Comparison of ENCODE assay signal across 8 cellular contexts in the genomic region with DNA sequence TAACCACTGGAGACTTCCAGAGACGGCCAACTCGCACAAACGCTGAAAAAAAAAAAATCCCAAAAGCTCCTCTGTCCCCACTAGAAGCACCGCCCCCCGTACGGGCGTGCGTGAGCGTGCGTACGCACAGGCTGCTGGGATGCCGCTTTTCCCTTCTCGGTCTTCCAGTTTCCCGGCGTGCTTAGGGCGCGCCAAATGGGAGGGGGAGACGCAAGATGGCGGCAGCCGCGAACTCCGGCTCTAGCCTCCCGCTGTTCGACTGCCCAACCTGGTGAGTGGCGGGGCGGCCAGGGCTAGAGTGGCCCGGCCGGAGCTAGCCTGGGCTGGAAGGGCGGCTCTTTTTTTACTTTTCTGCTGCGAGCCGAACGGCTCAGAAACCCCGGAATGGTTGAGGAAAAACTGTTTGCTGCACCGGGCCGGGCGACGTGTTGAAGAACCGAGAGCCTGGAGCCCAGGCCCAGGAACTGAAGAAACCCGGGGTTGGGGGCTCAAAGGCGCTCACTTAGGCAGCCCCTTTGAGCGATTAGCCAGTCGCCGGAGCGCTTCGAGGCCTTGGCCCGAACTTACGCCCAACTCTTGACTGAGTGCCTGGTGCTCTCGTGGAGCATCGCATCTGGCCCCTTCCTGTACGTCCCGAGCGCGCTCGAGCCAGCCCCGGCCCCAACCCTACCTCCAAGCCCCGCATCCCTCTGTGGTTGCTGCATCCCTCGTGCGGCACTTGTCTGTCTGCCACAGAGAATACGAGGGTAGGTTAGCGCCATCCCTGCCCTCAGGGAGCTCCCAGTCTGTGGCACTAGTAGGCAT. TPM values are rescaled to one million over a fixed set of nuclear protein-coding genes. Genes with fewer than 3 reads are reported as not detected.
DNase-seq lines count a peak whose midpoint lies in the region; ATAC-seq and TF ChIP-seq lines count a peak whose summit lies in the region.

A gene (plus strand): TSS at position 162 of the 804 bp plus-strand sequence. CDS start 54 bp downstream, at position 216.

- peak within 1 kb of the TSS; percentile 87 for H3K27ac Mint-ChIP-seq in activated CD4-positive, alpha-beta memory T cell treated with anti-CD3 and anti-CD28 coated beads for 36 hours

- H3K27me3 ChIP-seq in BLaER1 treated with 17β-estradiol and CSF1 and Interleukin-3, amounts not matched to agents 10 nM and 100 nM, result no peaks in the 10 kb centered on the region
- H3K27me3 ChIP-seq in duodenal mucosa (ENCODE audit: control insufficient read depth in 1 of 2, insufficient read depth in 2 of 2, low read length in 2 of 2), result no peaks in the 10 kb centered on the region

- H4K20me1 ChIP-seq in BLaER1 treated with 17β-estradiol and CSF1 and Interleukin-3, amounts not matched to agents 10 nM and 100 nM, result peaks cover 13 to 49% (median 23%) of the 10 kb centered on the region in 11 experiments; a peak in 17 of 22 replicates

- POLR2A ChIA-PET in activated CD4-positive, alpha-beta memory T cell treated with anti-CD3 and anti-CD28 coated beads for 36 hours (lab: Charles Lee), result interaction anchor here (0.6 to 2.3 kb wide), 10 partner anchors 12 to 675 kb away, joined by 3 to 13 read pairs (median 4); a partner anchor contains a TSS

- ATAC-seq in GM19351 (IDR thresholded peaks at IDR 0.05; ENCODE audit: unreplicated experiment) (peak; percentile 87), HG03558 (IDR thresholded peaks at IDR 0.05; ENCODE audit: extremely low read depth, unreplicated experiment) (peak; percentile 71)

- no peaks in the 10 kb centered on the region for H3K9me3 ChIP-seq in BLaER1 treated with 17β-estradiol and CSF1 and Interleukin-3, amounts not matched to agents 10 nM and 100 nM (replicated peaks in 1 of 11)
- no peaks in the 10 kb centered on the region for H3K9me3 ChIP-seq in duodenal mucosa (ENCODE audit: control insufficient read depth in 1 of 2, low read length in 2 of 2)

- intact Hi-C loops in activated CD4-positive, alpha-beta memory T cell treated with anti-CD3 and anti-CD28 coated beads for 36 hours (cut with micrococcal nuclease), result loop anchor here (1.0 to 10.0 kb wide), 2 partner anchors 58 to 106 kb away; a partner anchor contains a TSS
- intact Hi-C loops in lower leg skin (cut with DNase I; ENCODE audit: low total_unique reads), result no loop called here

- CTCF ChIA-PET in activated CD4-positive, alpha-beta memory T cell treated with anti-CD3 and anti-CD28 coated beads for 36 hours (lab: Charles Lee), result interaction anchor here (0.6 to 2.3 kb wide), 5 partner anchors 61 to 162 kb away, joined by 3 to 10 read pairs (median 4); no protein-coding TSS in a partner anchor

- peak within 1 kb of the TSS; percentile 91 to 98 (median 94) for H3K27ac ChIP-seq in BLaER1 treated with 17β-estradiol and CSF1 and Interleukin-3, amounts not matched to agents 10 nM and 100 nM
- peak within 1 kb of the TSS; percentile 73 for H3K27ac ChIP-seq in duodenal mucosa (ENCODE audit: low read depth, low read length)

- peaks cover 12% of the 10 kb centered on the region for H3K36me3 Mint-ChIP-seq in activated CD4-positive, alpha-beta memory T cell treated with anti-CD3 and anti-CD28 coated beads for 36 hours

- H3K4me1 Mint-ChIP-seq in activated CD4-positive, alpha-beta memory T cell treated with anti-CD3 and anti-CD28 coated beads for 36 hours (ENCODE audit: low read depth), result peaks cover 34% of the 10 kb centered on the region

- WGBS in lower leg skin, 2 donors, result 0 to 1% methylated on average over 39 to 52 of the region's 60 CpGs

- DNase-seq in NCI-H774 (lab: John Stamatoyannopoulos, UW), result peak; percentile 87
- peak; percentile 94 for DNase-seq in activated CD4-positive, alpha-beta memory T cell treated with anti-CD3 and anti-CD28 coated beads for 36 hours
- peak; percentile 90 to 97 for DNase-seq in lower leg skin (ENCODE audit: low spot score in 2 of 2)
- DNase-seq in stimulated activated CD4-positive, alpha-beta T cell treated with anti-CD3 and anti-CD28 coated beads, Interleukin-4, amount 100 ng/mL, for 48 hours (ENCODE audit: low read depth in 2 of 2), result peak; percentile 77 to 91

- H3K9me3 Mint-ChIP-seq in activated CD4-positive, alpha-beta memory T cell treated with anti-CD3 and anti-CD28 coated beads for 36 hours, result no peaks in the 10 kb centered on the region

- peak within 1 kb of the TSS; percentile 91 to 97 (median 93) for H3K4me2 ChIP-seq in BLaER1 treated with 17β-estradiol and CSF1 and Interleukin-3, amounts not matched to agents 10 nM and 100 nM

- peaks cover 17 to 32% (median 21%) of the 10 kb centered on the region in 10 experiments for H3K4me1 ChIP-seq in BLaER1 treated with 17β-estradiol and CSF1 and Interleukin-3, amounts not matched to agents 10 nM and 100 nM
- H3K4me1 ChIP-seq in duodenal mucosa (ENCODE audit: control insufficient read depth in 1 of 2, insufficient read depth in 2 of 2, low read length in 2 of 2), result peaks cover 15 to 17% of the 10 kb centered on the region in 2 donors

- peaks cover 35 to 51% (median 37%) of the 10 kb centered on the region in 11 experiments for H3K36me3 ChIP-seq in BLaER1 treated with 17β-estradiol and CSF1 and Interleukin-3, amounts not matched to agents 10 nM and 100 nM
- peaks cover 5 to 17% of the 10 kb centered on the region in 2 donors for H3K36me3 ChIP-seq in duodenal mucosa (ENCODE audit: control insufficient read depth in 1 of 2, insufficient read depth in 2 of 2, low read length in 2 of 2)

- peak within 1 kb of the TSS; percentile 79 to 96 (median 90) for H3K4me3 ChIP-seq in BLaER1 treated with 17β-estradiol and CSF1 and Interleukin-3, amounts not matched to agents 10 nM and 100 nM
- H3K4me3 ChIP-seq in duodenal mucosa (ENCODE audit: low read depth in 1 of 2, low read length in 2 of 2) (peak within 1 kb of the TSS; percentile 91 to 99), lower leg skin (ENCODE audit: low read depth, poor library complexity, severe bottlenecking) (peak within 1 kb of the TSS; percentile 96)

- H3K4me3 Mint-ChIP-seq in activated CD4-positive, alpha-beta memory T cell treated with anti-CD3 and anti-CD28 coated beads for 36 hours, result peak within 1 kb of the TSS; percentile 92

- TF ChIP-seq POLR2A in lower leg skin (IDR thresholded peaks at IDR 0.05), result peak in 1 of 2 donors; percentile 35

- no peak for TF ChIP-seq CTCF in lower leg skin (IDR thresholded peaks at IDR 0.05)

- peak within 1 kb of the TSS; percentile 94 to 99 (median 97) for H3K9ac ChIP-seq in BLaER1 treated with 17β-estradiol and CSF1 and Interleukin-3, amounts not matched to agents 10 nM and 100 nM
- H3K9ac ChIP-seq in duodenal mucosa (ENCODE audit: low read depth in 1 of 2, low read length in 2 of 2), result peak within 1 kb of the TSS; percentile 87 to 88

- H3K27me3 Mint-ChIP-seq in activated CD4-positive, alpha-beta memory T cell treated with anti-CD3 and anti-CD28 coated beads for 36 hours, result no peaks in the 10 kb centered on the region

RNA-seq across cellular contexts. Expression of the gene that starts here (rescaled TPM):
- 10 to 100 TPM; 42.9 to 43.8 TPM for total RNA-seq in activated CD4-positive, alpha-beta memory T cell treated with anti-CD3 and anti-CD28 coated beads for 36 hours
- total RNA-seq in lower leg skin, result 10 to 100 TPM; 25.1 to 49.1 (median 42.0) TPM

Comparison
In these comparisons a context has a peak if more than half of its experiments do, and no peak if none do; other contexts are left out.
1. Peak in every context shown above with its lines: DNase-seq, ATAC-seq, H3K4me3 ChIP-seq and H3K27ac ChIP-seq.